In the genomic region with DNA sequence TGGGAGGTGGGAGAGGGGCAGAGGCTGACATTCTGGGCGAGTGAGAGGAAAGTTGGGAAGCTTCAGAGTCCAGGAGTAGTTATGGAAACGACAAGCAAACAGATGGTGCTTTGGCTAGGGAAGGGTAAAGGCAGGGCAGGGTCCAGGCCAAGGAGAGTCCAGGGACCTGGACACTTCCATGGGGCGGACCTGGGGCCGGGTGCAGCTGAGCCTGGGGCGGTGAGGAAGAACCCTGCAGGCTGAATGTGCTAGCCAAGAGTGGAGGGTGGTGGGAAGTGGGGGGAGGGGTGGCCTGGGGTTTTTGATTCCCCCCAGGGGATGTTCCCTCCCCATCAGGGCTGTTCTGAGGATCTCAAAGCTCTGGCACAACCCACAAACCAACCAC, we compare ENCODE assay signal across 8 cellular contexts. TPM values are rescaled to one million over a fixed set of nuclear protein-coding genes. Genes with fewer than 3 reads are reported as not detected.
A peak's percentile ranks its signal among the peaks of the same experiment; 100 is the strongest.
DNase-seq lines count a peak whose midpoint lies in the region; ATAC-seq and TF ChIP-seq lines count a peak whose summit lies in the region.

No MANE protein-coding gene starts in this region.

- ATAC-seq in Right ventricle myocardium inferior (peak; percentile 12), aorta (ENCODE audit: low FRiP score) (peak; percentile 12)

- H2AK5ac ChIP-seq in mesenchymal stem cell (ENCODE audit: low read length, severe bottlenecking): no peak overlapping the region

- H3K4me1 ChIP-seq in mammary epithelial cell (ENCODE audit: insufficient read depth, low read length): peaks cover 40% of the 10 kb centered on the region
- peaks cover 55% of the 10 kb centered on the region for H3K4me1 ChIP-seq in mesenchymal stem cell (ENCODE audit: control insufficient read depth, insufficient read depth, low read depth, low read length)
- H3K4me1 ChIP-seq in aorta (ENCODE audit: control insufficient read depth in 1 of 2, insufficient read depth in 2 of 2, low read length in 2 of 2): peaks cover 0 to 3% of the 10 kb centered on the region in 2 donors

- no peaks in the 10 kb centered on the region for H4K20me1 ChIP-seq in mammary epithelial cell (ENCODE audit: insufficient read depth, low read length)

- peaks cover 51% of the 10 kb centered on the region for H3K79me2 ChIP-seq in mammary epithelial cell (ENCODE audit: insufficient read depth, low read length)

- H3K27ac ChIP-seq in mammary epithelial cell (ENCODE audit: insufficient read depth, low read depth, low read length) (no peak overlapping the region), mesenchymal stem cell (ENCODE audit: low read length, poor library complexity, severe bottlenecking) (no peak overlapping the region), aorta (ENCODE audit: low read depth in 1 of 2, low read length in 2 of 2) (peak overlapping the region; percentile 39 to 74)

- H2BK5ac ChIP-seq in mesenchymal stem cell (ENCODE audit: low read depth, low read length, poor library complexity, severe bottlenecking): peak overlapping the region; percentile 15

- no peak overlapping the region for H2BK12ac ChIP-seq in mesenchymal stem cell (ENCODE audit: low read length in 2 of 2)

- H2BK15ac ChIP-seq in mesenchymal stem cell (ENCODE audit: low read depth, poor library complexity, severe bottlenecking): no peak overlapping the region

- in situ Hi-C loops in mammary epithelial cell (cut with MboI; ENCODE audit: low sequenced_read_pairs in 2 of 2): no loop called here

- no peak overlapping the region for H2BK120ac ChIP-seq in mesenchymal stem cell (ENCODE audit: low read depth, low read length)

- H4K91ac ChIP-seq in mesenchymal stem cell (ENCODE audit: low read length): no peak overlapping the region

- peak overlapping the region; percentile 42 to 75 (median 75) for H3K4me3 ChIP-seq in mammary epithelial cell (replicated peaks in 1 of 3; ENCODE audit: insufficient read depth in 1 of 3, low read depth in 2 of 3, low read length in 3 of 3)
- H3K4me3 ChIP-seq in mesenchymal stem cell (ENCODE audit: insufficient read depth in 1 of 2, low read depth in 1 of 2, low read length in 2 of 2): peak overlapping the region; percentile 84 to 88
- H3K4me3 ChIP-seq in aorta (ENCODE audit: low read length in 2 of 2): peak overlapping the region in 1 of 2 donors; percentile 75

- H3K9me3 ChIP-seq in mammary epithelial cell (replicated peaks; ENCODE audit: insufficient read depth, low read length) (no peaks in the 10 kb centered on the region), mesenchymal stem cell (ENCODE audit: control insufficient read depth, low read length) (no peaks in the 10 kb centered on the region), aorta (ENCODE audit: control insufficient read depth, low read length) (no peaks in the 10 kb centered on the region)

- dilution Hi-C loops in mammary epithelial cell (cut with HindIII; ENCODE audit: low sequenced_read_pairs): no loop called here

- H3K9ac ChIP-seq in mammary epithelial cell (ENCODE audit: insufficient read depth, low read length) (no peak overlapping the region), mesenchymal stem cell (ENCODE audit: low read length) (peak overlapping the region; percentile 81)

- no peak overlapping the region for H2AFZ ChIP-seq in mammary epithelial cell (ENCODE audit: low read depth, low read length)
- no peak overlapping the region for H2AFZ ChIP-seq in mesenchymal stem cell (ENCODE audit: low read depth, low read length)

- intact Hi-C loops in Right ventricle myocardium inferior (cut with DNase I): no loop called here
- intact Hi-C loops in cardiac septum (cut with DNase I): loop anchor here (5.0 kb wide), 1 partner anchor 36 kb away; no protein-coding TSS in a partner anchor
- intact Hi-C loops in mammary epithelial cell (cut with micrococcal nuclease): no loop called here
- intact Hi-C loops in aorta (cut with DNase I): loop anchor here in 1 of 2 donors (1.0 to 10.0 kb wide), 3 partner anchors 15 to 51 kb away; partner anchors contain the start of gene PDK2

- peaks cover 10% of the 10 kb centered on the region for H3K36me3 ChIP-seq in mammary epithelial cell (ENCODE audit: insufficient read depth, low read length)
- peaks cover 22 to 45% of the 10 kb centered on the region in 2 experiments for H3K36me3 ChIP-seq in mesenchymal stem cell (ENCODE audit: control insufficient read depth in 1 of 2, insufficient read depth in 2 of 2, low read depth in 1 of 2, low read length in 2 of 2)
- no peaks in the 10 kb centered on the region for H3K36me3 ChIP-seq in aorta (ENCODE audit: control insufficient read depth in 1 of 2, insufficient read depth in 2 of 2, low read length in 1 of 2)

- peak overlapping the region in 1 of 2 experiments; percentile 59 for H3K18ac ChIP-seq in mesenchymal stem cell (ENCODE audit: low read depth in 1 of 2, low read length in 2 of 2)

- DNase-seq in Right ventricle myocardium inferior (ENCODE audit: missing footprints) (peak; percentile 65), cardiac septum (ENCODE audit: low spot score) (no peak), mammary epithelial cell (no peak), mesenchymal stem cell (peak; percentile 54), aorta (peak in 1 of 2 donors; percentile 69), NCI-H2081 (lab: John Stamatoyannopoulos, UW) (no peak), inferior parietal cortex (ENCODE audit: extremely low spot score) (no peak)
- no peak for DNase-seq in activated CD4-positive, CD25-positive, alpha-beta regulatory T cell (lab: John Stamatoyannopoulos, UW)

- TF ChIP-seq CTCF in mammary epithelial cell (conservative IDR thresholded peaks at IDR 0.05 in 1 of 2, IDR thresholded peaks at IDR 0.05 in 1 of 2; ENCODE audit: extremely low read depth in 1 of 2, insufficient read depth in 1 of 2, low read depth in 1 of 2, low read length in 2 of 2): no peak

- H3K27me3 ChIP-seq in mammary epithelial cell (ENCODE audit: insufficient read depth, low read length) (no peaks in the 10 kb centered on the region), mesenchymal stem cell (ENCODE audit: control insufficient read depth in 1 of 2, insufficient read depth in 1 of 2, low read length in 2 of 2) (no peaks in the 10 kb centered on the region), aorta (ENCODE audit: control insufficient read depth in 1 of 2, insufficient read depth in 2 of 2, low read length in 1 of 2) (no peaks in the 10 kb centered on the region)

- WGBS in mammary epithelial cell (ENCODE audit: low coverage, missing lambda C conversion rate): 33% methylated on average over 3 of the region's 5 CpGs
- 50% methylated on average over 5 of the region's 5 CpGs for WGBS in mesenchymal stem cell
- 0 to 2% methylated on average over 5 of the region's 5 CpGs for WGBS in aorta, 2 donors

- H3K4me2 ChIP-seq in mammary epithelial cell (ENCODE audit: insufficient read depth, low read depth, low read length): peak overlapping the region; percentile 86
- H3K4me2 ChIP-seq in mesenchymal stem cell (ENCODE audit: low read length, poor library complexity, severe bottlenecking): peak overlapping the region; percentile 94

- CTCF ChIA-PET in mammary epithelial cell (lab: Charles Lee; ENCODE audit: low non-redundant PET): interaction anchor here (0.6 kb wide), 1 partner anchor 41 kb away, joined by 3 read pairs; no protein-coding TSS in a partner anchor

- no peak overlapping the region for H4K8ac ChIP-seq in mesenchymal stem cell (ENCODE audit: low read length)

- H3K14ac ChIP-seq in mesenchymal stem cell (ENCODE audit: low read length in 2 of 2): peak overlapping the region in 1 of 2 experiments; percentile 53

- H3K4ac ChIP-seq in mesenchymal stem cell (ENCODE audit: low read depth in 1 of 2, low read length in 2 of 2): no peak overlapping the region

- BruUV-seq in mammary epithelial cell (replicated peaks; lab: Mats Ljungman, UMichigan): no TSS peak

- no peak overlapping the region for H3K23ac ChIP-seq in mesenchymal stem cell (ENCODE audit: low read length in 2 of 2)

- peaks cover 18% of the 10 kb centered on the region for H3K79me1 ChIP-seq in mesenchymal stem cell (replicated peaks; ENCODE audit: low read length, poor library complexity, severe bottlenecking)

RNA-seq across cellular contexts. Expression of gene PPP1R9B, which starts 2.6 kb away (rescaled TPM):
- total RNA-seq in Right ventricle myocardium inferior: 38.4 TPM
- 46.1 TPM for total RNA-seq in cardiac septum
- total RNA-seq in mammary epithelial cell: 10 to 100 TPM; 19.5 to 46.7 TPM
- 13.7 TPM for polyA plus RNA-seq in mammary epithelial cell
- 19.9 TPM for polyA minus RNA-seq in mammary epithelial cell
- polyA plus RNA-seq in mesenchymal stem cell (2013, experiment 1 of 2): 34.9 TPM
- polyA plus RNA-seq in mesenchymal stem cell (2013, experiment 2 of 2): 33.0 TPM
- 10 to 100 TPM; 64.4 to 99.0 TPM for total RNA-seq in aorta
- 10 to 100 TPM; 20.3 to 26.1 TPM for polyA plus RNA-seq in aorta

RNA-seq across cellular contexts. Expression of gene SAMD14, which starts 17.9 kb away (rescaled TPM):
- total RNA-seq in Right ventricle myocardium inferior (1.7 TPM), cardiac septum (4.4 TPM), mammary epithelial cell (under 1 TPM; 0.12 to 0.33 TPM), aorta (10 to 100 TPM in 1 of 2 donors, 1 to 10 TPM in 1; 9.3 to 12.6 TPM)
- polyA plus RNA-seq in mammary epithelial cell (0.05 TPM), aorta (1 to 10 TPM; 2.5 to 3.8 TPM)
- polyA minus RNA-seq in mammary epithelial cell: 0.98 TPM
- polyA plus RNA-seq in mesenchymal stem cell (2013, experiment 1 of 2): 17.9 TPM
- 17.2 TPM for polyA plus RNA-seq in mesenchymal stem cell (2013, experiment 2 of 2)

RNA-seq across cellular contexts. Expression of gene SGCA, which starts 18.0 kb away (rescaled TPM):
- 151 TPM for total RNA-seq in Right ventricle myocardium inferior
- 159 TPM for total RNA-seq in cardiac septum
- total RNA-seq in mammary epithelial cell: not detected
- not detected for polyA plus RNA-seq in mammary epithelial cell
- polyA minus RNA-seq in mammary epithelial cell: not detected
- 0.14 TPM for polyA plus RNA-seq in mesenchymal stem cell (2013, experiment 1 of 2)
- 0.08 TPM for polyA plus RNA-seq in mesenchymal stem cell (2013, experiment 2 of 2)
- 10 to 100 TPM; 91.8 to 92.7 TPM for total RNA-seq in aorta
- 100 to 1,000 TPM in 1 of 2 donors, 10 to 100 TPM in 1; 86.4 to 198 TPM for polyA plus RNA-seq in aorta

RNA-seq across cellular contexts. Expression of gene PDK2, which starts 52.7 kb away (rescaled TPM):
- total RNA-seq in Right ventricle myocardium inferior (260 TPM), cardiac septum (131 TPM), mammary epithelial cell (10 to 100 TPM; 18.2 to 24.8 TPM), aorta (10 to 100 TPM; 39.4 to 42.8 TPM)
- polyA plus RNA-seq in mammary epithelial cell (7.7 TPM), aorta (10 to 100 TPM; 15.0 to 45.8 TPM)
- 13.5 TPM for polyA minus RNA-seq in mammary epithelial cell
- polyA plus RNA-seq in mesenchymal stem cell (2013, experiment 1 of 2): 43.1 TPM
- 39.6 TPM for polyA plus RNA-seq in mesenchymal stem cell (2013, experiment 2 of 2)

RNA-seq across cellular contexts. Expression of gene COL1A1, which starts 53.6 kb away (rescaled TPM):
- total RNA-seq in Right ventricle myocardium inferior: 28.2 TPM
- 142 TPM for total RNA-seq in cardiac septum
- 10 to 100 TPM in 1 of 2 donors, 1 to 10 TPM in 1; 9.2 to 14.2 TPM for total RNA-seq in mammary epithelial cell
- polyA plus RNA-seq in mammary epithelial cell: 1.8 TPM
- 11.4 TPM for polyA minus RNA-seq in mammary epithelial cell
- 4,381 TPM for polyA plus RNA-seq in mesenchymal stem cell (2013, experiment 1 of 2)
- 4,150 TPM for polyA plus RNA-seq in mesenchymal stem cell (2013, experiment 2 of 2)
- 100 to 1,000 TPM; 400 to 948 TPM for total RNA-seq in aorta
- 100 to 1,000 TPM in 1 of 2 donors, 10 to 100 TPM in 1; 70.2 to 391 TPM for polyA plus RNA-seq in aorta

Comparison
In these comparisons a context has a peak if more than half of its experiments do, and no peak if none do; other contexts are left out.
1. DNase-seq: peak in Right ventricle myocardium inferior (single experiment) and mesenchymal stem cell (single experiment); none in cardiac septum (single experiment), mammary epithelial cell (single experiment), NCI-H2081 (0 of 2), activated CD4-positive, CD25-positive, alpha-beta regulatory T cell (0 of 4) and inferior parietal cortex (single experiment).
2. H3K27ac ChIP-seq: peak in aorta (2 of 2); none in mammary epithelial cell (single experiment) and mesenchymal stem cell (single experiment).
3. RNA of gene SGCA, which starts 18.0 kb away (total RNA-seq): 159 TPM in cardiac septum (single experiment), 151 TPM in Right ventricle myocardium inferior (single experiment) and 91.8 to 92.7 TPM in aorta; not detected in mammary epithelial cell; every median in the first group is over 10 times any median in the second.